ENCODE assay signal across 11 cellular contexts in genomic region chr10:26215534-26215922, GRCh38. TPM values are rescaled to one million over a fixed set of nuclear protein-coding genes. Genes with fewer than 3 reads are reported as not detected.
DNase-seq lines count a peak whose midpoint lies in the region; ATAC-seq and TF ChIP-seq lines count a peak whose summit lies in the region.
"Had no signal": no experiment of that assay in that cellular context is flagged by ENCODE, and none has a peak within 500 bp of the region (broad histone marks: within the 10 kb centered on the region; RNA-seq: fewer than 3 reads in every experiment).

No MANE protein-coding gene starts in this region.

- no peaks in the 10 kb centered on the region for H3K36me3 ChIP-seq in OCI-LY7 (ENCODE audit: insufficient read depth, low read length)

- no peak overlapping the region for H3K4me3 Mint-ChIP-seq in activated CD8-positive, alpha-beta memory T cell treated with anti-CD3 and anti-CD28 coated beads, Interleukin-2, amount 10 ng/mL, durations not matched to agents 7 days and 5 days
- H3K4me3 Mint-ChIP-seq in glutamatergic neuron (ENCODE audit: unreplicated experiment): peak overlapping the region; percentile 94

- 0 out of 2 replicates have a peak overlapping the region, but pooled peaks have one; percentile 6 for H3K4me2 ChIP-seq in OCI-LY7 (ENCODE audit: low read length)

- TF ChIP-seq CTCF in OCI-LY7 (conservative IDR thresholded peaks at IDR 0.05; ENCODE audit: low read length) (no peak), glutamatergic neuron (IDR thresholded peaks at IDR 0.05; ENCODE audit: partially characterized antibody, unreplicated experiment) (no peak), GM10266 (IDR thresholded peaks at IDR 0.05; ENCODE audit: control insufficient read depth, insufficient read depth, low read depth, missing control alignments) (no peak)

- CTCF ChIA-PET in activated CD8-positive, alpha-beta memory T cell treated with anti-CD3 and anti-CD28 coated beads, Interleukin-2, amount 10 ng/mL, durations not matched to agents 7 days and 5 days (lab: Charles Lee): no interaction called here
- CTCF ChIA-PET in OCI-LY7 (lab: Charles Lee; ENCODE audit: unreplicated experiment): no interaction called here

- no peaks in the 10 kb centered on the region for H3K9me3 ChIP-seq in OCI-LY7 (ENCODE audit: low read length)

- H4K20me1 ChIP-seq in OCI-LY7 (ENCODE audit: insufficient read depth, low read length): no peaks in the 10 kb centered on the region

- peaks cover 4% of the 10 kb centered on the region for H3K36me3 Mint-ChIP-seq in activated CD8-positive, alpha-beta memory T cell treated with anti-CD3 and anti-CD28 coated beads, Interleukin-2, amount 10 ng/mL, durations not matched to agents 7 days and 5 days
- H3K36me3 Mint-ChIP-seq in glutamatergic neuron (ENCODE audit: unreplicated experiment): peaks cover 6% of the 10 kb centered on the region

- no peak for ATAC-seq in activated CD8-positive, alpha-beta memory T cell treated with anti-CD3 and anti-CD28 coated beads, Interleukin-2, amount 10 ng/mL, durations not matched to agents 7 days and 5 days
- no peak for ATAC-seq in GM18505 (IDR thresholded peaks at IDR 0.05; ENCODE audit: unreplicated experiment)
- ATAC-seq: K562 had no signal

- H3K4me3 ChIP-seq in OCI-LY7 (ENCODE audit: low read depth, low read length, poor library complexity, severe bottlenecking): no peak overlapping the region
- H3K4me3 ChIP-seq: K562 had no signal

- intact Hi-C loops in OCI-LY7 (cut with micrococcal nuclease; ENCODE audit: unreplicated experiment): no loop called here

- no TSS peak for BruUV-seq in OCI-LY7 (replicated peaks; lab: Mats Ljungman, UMichigan)

- H3K9me2 ChIP-seq in OCI-LY7 (ENCODE audit: insufficient read depth, low read length): no peaks in the 10 kb centered on the region

- peak overlapping the region; percentile 5 for H3K27ac Mint-ChIP-seq in activated CD8-positive, alpha-beta memory T cell treated with anti-CD3 and anti-CD28 coated beads, Interleukin-2, amount 10 ng/mL, durations not matched to agents 7 days and 5 days
- H3K27ac Mint-ChIP-seq in glutamatergic neuron (ENCODE audit: unreplicated experiment): no peak overlapping the region

- H3K79me2 ChIP-seq in OCI-LY7 (ENCODE audit: insufficient read depth, low read depth, low read length): no peaks in the 10 kb centered on the region

- peaks cover 28% of the 10 kb centered on the region for H3K4me1 Mint-ChIP-seq in activated CD8-positive, alpha-beta memory T cell treated with anti-CD3 and anti-CD28 coated beads, Interleukin-2, amount 10 ng/mL, durations not matched to agents 7 days and 5 days
- peaks cover 14% of the 10 kb centered on the region for H3K4me1 Mint-ChIP-seq in glutamatergic neuron (ENCODE audit: low read depth, unreplicated experiment)

- DNase-seq in activated CD8-positive, alpha-beta memory T cell treated with anti-CD3 and anti-CD28 coated beads, Interleukin-2, amount 10 ng/mL, durations not matched to agents 7 days and 5 days: no peak
- no peak for DNase-seq in activated CD8-positive, alpha-beta memory T cell treated with anti-CD3 and anti-CD28 coated beads for 24 hours
- DNase-seq in OCI-LY7 (ENCODE audit: low spot score): no peak
- DNase-seq in glutamatergic neuron: peak; percentile 28
- DNase-seq in stimulated activated CD8-positive, alpha-beta memory T cell treated with anti-CD3 and anti-CD28 coated beads, Interleukin-4, amount 100 ng/mL, for 48 hours: peak; percentile 21
- DNase-seq in GM10266 (ENCODE audit: extremely low spot score): no peak
- DNase-seq in middle frontal gyrus (ENCODE audit: extremely low spot score, low spot score): no peak
- DNase-seq: activated CD4-positive, CD25-positive, alpha-beta regulatory T cell; NCI-H2171 had no signal

- H3K9me3 Mint-ChIP-seq in activated CD8-positive, alpha-beta memory T cell treated with anti-CD3 and anti-CD28 coated beads, Interleukin-2, amount 10 ng/mL, durations not matched to agents 7 days and 5 days (ENCODE audit: low read depth): no peaks in the 10 kb centered on the region
- peaks cover 13% of the 10 kb centered on the region for H3K9me3 Mint-ChIP-seq in glutamatergic neuron (ENCODE audit: unreplicated experiment)

- peaks cover 86% of the 10 kb centered on the region for H3K27me3 Mint-ChIP-seq in activated CD8-positive, alpha-beta memory T cell treated with anti-CD3 and anti-CD28 coated beads, Interleukin-2, amount 10 ng/mL, durations not matched to agents 7 days and 5 days
- H3K27me3 Mint-ChIP-seq in glutamatergic neuron (ENCODE audit: unreplicated experiment): peaks cover 39% of the 10 kb centered on the region

- H2AFZ ChIP-seq in OCI-LY7 (ENCODE audit: low read length): 0 out of 2 replicates have a peak overlapping the region, but pooled peaks have one; percentile 17

- POLR2A ChIA-PET in OCI-LY7 (lab: Charles Lee): no interaction called here

- H3K4me1 ChIP-seq in OCI-LY7 (ENCODE audit: insufficient read depth, low read length, poor library complexity, severe bottlenecking): no peaks in the 10 kb centered on the region

- no peak for TF ChIP-seq POLR2A in GM18505 (IDR thresholded peaks at IDR 0.05; ENCODE audit: borderline replicate concordance, extremely low read depth, insufficient read depth, insufficient read length)

- no peak overlapping the region for H3K27ac ChIP-seq in OCI-LY7 (ENCODE audit: low read depth, low read length, poor library complexity, severe bottlenecking)

RNA-seq across cellular contexts. Expression of gene GAD2, which starts 1.0 kb away (rescaled TPM):
- not detected for total RNA-seq in activated CD8-positive, alpha-beta memory T cell treated with anti-CD3 and anti-CD28 coated beads, Interleukin-2, amount 10 ng/mL, durations not matched to agents 7 days and 5 days
- not detected in 2 replicates for total RNA-seq in OCI-LY7 (2014; rRNA removed; shearing (Covaris generic))
- not detected in 2 replicates for total RNA-seq in OCI-LY7 (2022)
- total RNA-seq in glutamatergic neuron (ENCODE audit: unreplicated experiment): not detected
- total RNA-seq: K562 had no signal

Comparison
In these comparisons a context has a peak if more than half of its experiments do, and no peak if none do; other contexts are left out.
1. DNase-seq: peak in glutamatergic neuron (single experiment) and stimulated activated CD8-positive, alpha-beta memory T cell treated with anti-CD3 and anti-CD28 coated beads, Interleukin-4, amount 100 ng/mL, for 48 hours (single experiment); none in activated CD8-positive, alpha-beta memory T cell treated with anti-CD3 and anti-CD28 coated beads, Interleukin-2, amount 10 ng/mL, durations not matched to agents 7 days and 5 days (single experiment), activated CD8-positive, alpha-beta memory T cell treated with anti-CD3 and anti-CD28 coated beads for 24 hours (single experiment), OCI-LY7 (single experiment), GM10266 (single experiment) and middle frontal gyrus (single experiment).